Comparison of ENCODE assay signal across 1 cellular context in the genomic region with DNA sequence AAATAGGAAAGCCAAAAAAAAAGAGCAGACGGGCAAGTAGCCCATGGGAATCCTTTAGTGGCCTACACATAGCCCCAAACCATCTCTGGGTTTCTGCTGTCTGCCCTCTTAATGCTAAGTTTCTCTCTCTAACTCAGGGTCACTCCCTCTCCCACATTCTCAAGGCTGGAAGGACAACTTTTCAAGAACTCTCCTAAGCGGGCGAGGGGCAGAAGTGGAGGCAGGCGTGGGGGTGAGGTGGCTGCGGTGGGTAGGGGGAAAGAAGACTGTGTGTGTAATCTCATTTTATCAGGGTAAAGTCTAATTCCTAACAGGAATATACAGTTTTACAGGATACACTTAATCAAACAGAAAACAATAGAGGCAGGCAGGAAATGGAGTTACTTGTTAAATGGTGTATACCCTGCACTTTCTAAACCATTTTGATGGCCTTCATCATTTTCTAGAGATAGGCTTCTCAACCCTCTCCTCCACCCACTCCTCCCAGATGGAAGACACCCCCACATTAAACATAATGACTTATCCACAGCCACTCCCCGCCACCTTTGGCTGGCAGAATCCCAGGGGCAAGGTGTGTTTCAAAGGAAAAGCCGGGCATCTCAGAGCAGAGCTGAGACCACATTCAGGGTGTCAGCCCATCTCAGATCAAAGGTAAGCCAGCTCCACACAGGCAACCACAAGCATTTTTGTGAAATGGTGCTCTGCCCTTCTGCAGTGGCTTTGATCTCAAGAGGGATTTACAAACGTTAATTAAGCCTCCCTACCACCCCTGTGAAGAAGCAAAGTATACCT.
TF ChIP-seq lines count a peak whose summit lies in the region.

No MANE protein-coding gene starts in this region.

TF ChIP-seq in endothelial cell of umbilical vein, 7 proteins besides CTCF, POLR2A, EP300 and RAD21 (continued from another document):
- no peak for TF ChIP-seq FOS (IDR thresholded peaks at IDR 0.05; ENCODE audit: borderline replicate concordance, insufficient read depth, low read length)
- no peak for TF ChIP-seq EZH2 (IDR thresholded peaks at IDR 0.05; ENCODE audit: borderline replicate concordance, low read depth, low read length, severe bottlenecking)
- TF ChIP-seq, protein P1, sequence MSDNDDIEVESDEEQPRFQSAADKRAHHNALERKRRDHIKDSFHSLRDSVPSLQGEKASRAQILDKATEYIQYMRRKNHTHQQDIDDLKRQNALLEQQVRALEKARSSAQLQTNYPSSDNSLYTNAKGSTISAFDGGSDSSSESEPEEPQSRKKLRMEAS (IDR thresholded peaks at IDR 0.05; ENCODE audit: insufficient read depth, insufficient read length): no peak
- TF ChIP-seq POLR2AphosphoS5 (IDR thresholded peaks at IDR 0.05; ENCODE audit: insufficient read depth, low read depth, low read length): no peak
- TF ChIP-seq GATA2 (IDR thresholded peaks at IDR 0.05; ENCODE audit: insufficient read depth, insufficient read length, low read depth, low read length): no peak
